13 cellular contexts compared by ENCODE assay signal in genomic region chr18:944440-944839, GRCh38. TPM values are rescaled to one million over a fixed set of nuclear protein-coding genes. Genes with fewer than 3 reads are reported as not detected.
DNase-seq lines count a peak whose midpoint lies in the region; ATAC-seq, FAIRE-seq and TF ChIP-seq lines count a peak whose summit lies in the region.
"Had no signal": no experiment of that assay in that cellular context is flagged by ENCODE, and none has a peak within 500 bp of the region (broad histone marks: within the 10 kb centered on the region; RNA-seq: fewer than 3 reads in every experiment).

No MANE protein-coding gene starts in this region.

- dilution Hi-C loops in IMR-90 (cut with HindIII; ENCODE audit: low sequenced_read_pairs, unreplicated experiment): no loop called here

- H3K36me3 ChIP-seq in IMR-90 (ENCODE audit: control insufficient read depth, insufficient read depth, low read length) (no peaks in the 10 kb centered on the region), astrocyte (ENCODE audit: insufficient read depth, low read length) (no peaks in the 10 kb centered on the region), SK-N-SH (replicated peaks in 1 of 2; ENCODE audit: control insufficient read depth in 1 of 2, insufficient read depth in 2 of 2, low read length in 1 of 2) (no peaks in the 10 kb centered on the region)
- H3K36me3 ChIP-seq: BLaER1 treated with 17β-estradiol and CSF1 and Interleukin-3, amounts not matched to agents 10 nM and 100 nM had no signal

- TF ChIP-seq RAD21 in IMR-90 (IDR thresholded peaks at IDR 0.05; ENCODE audit: low read length) (no peak), SK-N-SH (IDR thresholded peaks at IDR 0.05; ENCODE audit: low read length) (no peak)

- no peaks in the 10 kb centered on the region for H3K9me2 ChIP-seq in SK-N-SH

- H3K4me3 ChIP-seq in IMR-90 (ENCODE audit: insufficient read depth, low read depth, low read length) (no peak overlapping the region), astrocyte (ENCODE audit: insufficient read depth, low read depth, low read length) (no peak overlapping the region), SK-N-SH (ENCODE audit: low read depth in 2 of 2, low read length in 1 of 2) (no peak overlapping the region)
- H3K4me3 ChIP-seq: BLaER1 treated with 17β-estradiol and CSF1 and Interleukin-3, amounts not matched to agents 10 nM and 100 nM had no signal

- H4K8ac ChIP-seq in IMR-90 (ENCODE audit: low read depth in 2 of 2, low read length in 2 of 2): no peak overlapping the region

- no peak overlapping the region for H3K14ac ChIP-seq in IMR-90 (replicated peaks; ENCODE audit: low read depth, low read length)

- peaks cover 13% of the 10 kb centered on the region for H3K4me1 Mint-ChIP-seq in astrocyte (ENCODE audit: low read depth, unreplicated experiment)
- H3K4me1 Mint-ChIP-seq: activated B cell treated with CpG ODN at 0.5 μM for 24 hours had no signal

- H3K4me3 Mint-ChIP-seq in astrocyte (ENCODE audit: unreplicated experiment): no peak overlapping the region
- H3K4me3 Mint-ChIP-seq: activated B cell treated with CpG ODN at 0.5 μM for 24 hours; dendritic cell treated with granulocyte-macrophage colony-stimulating factor and Interleukin-4, amounts not matched to agents 40 ng/mL and 50 ng/mL, for 4 days had no signal

- H3K79me2 ChIP-seq in astrocyte (ENCODE audit: insufficient read depth, low read length) (no peaks in the 10 kb centered on the region), SK-N-SH (ENCODE audit: insufficient read depth) (no peaks in the 10 kb centered on the region)

- H3K9me3 ChIP-seq in IMR-90 (ENCODE audit: control insufficient read depth, insufficient read depth, low read length): no peaks in the 10 kb centered on the region
- no peaks in the 10 kb centered on the region for H3K9me3 ChIP-seq in astrocyte (ENCODE audit: insufficient read depth, low read depth, low read length)
- H3K9me3 ChIP-seq in SK-N-SH: no peaks in the 10 kb centered on the region

- no peak overlapping the region for H3K27ac Mint-ChIP-seq in astrocyte (ENCODE audit: unreplicated experiment)
- H3K27ac Mint-ChIP-seq: activated B cell treated with CpG ODN at 0.5 μM for 24 hours; dendritic cell treated with granulocyte-macrophage colony-stimulating factor and Interleukin-4, amounts not matched to agents 40 ng/mL and 50 ng/mL, for 4 days had no signal

- no peak overlapping the region for H2BK20ac ChIP-seq in IMR-90 (ENCODE audit: low read depth, low read length)

- H2BK15ac ChIP-seq in IMR-90 (ENCODE audit: low read depth, low read length): no peak overlapping the region

- WGBS in IMR-90 (ENCODE audit: extremely low coverage in 2 of 2, insufficient read length in 1 of 2), 2 experiments: no CpG with 5 or more reads among the region's 1 CpG
- WGBS in SK-N-SH (ENCODE audit: low lambda C conversion rate): 0% methylated on average over 1 of the region's 1 CpG

- no peak for ATAC-seq in IMR-90 (ENCODE audit: low read depth)
- ATAC-seq: left ventricle myocardium superior had no signal

- peaks cover 3% of the 10 kb centered on the region for H3K27me3 Mint-ChIP-seq in astrocyte (ENCODE audit: low read depth, unreplicated experiment)
- H3K27me3 Mint-ChIP-seq: dendritic cell treated with granulocyte-macrophage colony-stimulating factor and Interleukin-4, amounts not matched to agents 40 ng/mL and 50 ng/mL, for 4 days had no signal

- in situ Hi-C loops in IMR-90 (cut with MboI; ENCODE audit: low sequenced_read_pairs): no loop called here

- no TSS peak for BruUV-seq in IMR-90 (replicated peaks; lab: Mats Ljungman, UMichigan)

- no peak overlapping the region for H2BK5ac ChIP-seq in IMR-90 (ENCODE audit: low read depth, low read length, poor library complexity, severe bottlenecking)

- H3K36me3 Mint-ChIP-seq in astrocyte (ENCODE audit: low read depth, unreplicated experiment): no peaks in the 10 kb centered on the region

- no peak overlapping the region for H3K9ac ChIP-seq in IMR-90 (ENCODE audit: low read depth, low read length)
- H3K9ac ChIP-seq in astrocyte (ENCODE audit: low read length): no peak overlapping the region
- H3K9ac ChIP-seq in SK-N-SH: no peak overlapping the region
- H3K9ac ChIP-seq: BLaER1 treated with 17β-estradiol and CSF1 and Interleukin-3, amounts not matched to agents 10 nM and 100 nM had no signal

- CTCF ChIA-PET in IMR-90 (lab: Yijun Ruan, JAX): interaction anchor here (0.9 to 2.3 kb wide), 3 partner anchors 11 to 17 kb away, joined by 3 to 9 read pairs (median 3); no protein-coding TSS in a partner anchor
- CTCF ChIA-PET in SK-N-SH (lab: Yijun Ruan, JAX): interaction anchor here (3.4 kb wide), 1 partner anchor 17 kb away, joined by 11 read pairs; no protein-coding TSS in a partner anchor

- DNase-seq in Daoy (ENCODE audit: low read depth) (peak; percentile 85), IMR-90 (peak; percentile 3), astrocyte (ENCODE audit: low read depth) (peak; percentile 96), kidney glomerular epithelial cell (lab: John Stamatoyannopoulos, UW) (peak; percentile 92), DMS153 treated with DMSO at 0.1 percent for 48 hours (lab: John Stamatoyannopoulos, UW; ENCODE audit: unreplicated experiment) (no peak), middle frontal gyrus (ENCODE audit: extremely low spot score, low spot score) (no peak), NCI-H1092 (lab: John Stamatoyannopoulos, UW) (no peak), SK-N-SH (no peak)
- DNase-seq: activated B cell treated with CpG ODN at 0.5 μM for 24 hours, left ventricle myocardium superior, NCI-H1417 treated with DMSO at 0.1 percent for 48 hours had no signal

- no peak overlapping the region for H2AK9ac ChIP-seq in IMR-90 (replicated peaks; ENCODE audit: low read depth, low read length, poor library complexity)

- intact Hi-C loops in IMR-90 (cut with micrococcal nuclease): no loop called here

- H4K20me1 ChIP-seq in IMR-90 (ENCODE audit: insufficient read depth, low read length) (no peaks in the 10 kb centered on the region), astrocyte (ENCODE audit: insufficient read depth, low read length) (no peaks in the 10 kb centered on the region), SK-N-SH (ENCODE audit: insufficient read depth) (no peaks in the 10 kb centered on the region)
- H4K20me1 ChIP-seq: BLaER1 treated with 17β-estradiol and CSF1 and Interleukin-3, amounts not matched to agents 10 nM and 100 nM had no signal

- TF ChIP-seq CTCF in IMR-90 (conservative IDR thresholded peaks at IDR 0.05; ENCODE audit: low read depth, low read length): no peak
- no peak for TF ChIP-seq CTCF in astrocyte (IDR thresholded peaks at IDR 0.05; ENCODE audit: insufficient read depth, low read depth, low read length)
- TF ChIP-seq CTCF in SK-N-SH (IDR thresholded peaks at IDR 0.05): no peak

- H2AK5ac ChIP-seq in IMR-90 (ENCODE audit: low read depth, low read length): no peak overlapping the region

- H4K91ac ChIP-seq in IMR-90 (ENCODE audit: insufficient read depth, low read depth, low read length): no peak overlapping the region

- no peak overlapping the region for H2BK120ac ChIP-seq in IMR-90 (ENCODE audit: low read depth, low read length)

- H3K18ac ChIP-seq in IMR-90 (ENCODE audit: low read depth, low read length): no peak overlapping the region

- H3K56ac ChIP-seq in IMR-90 (ENCODE audit: extremely low read depth, insufficient read depth, low read length): no peak overlapping the region

- H2AFZ ChIP-seq in IMR-90 (replicated peaks; ENCODE audit: low read length, poor library complexity) (no peak overlapping the region), astrocyte (ENCODE audit: low read depth, low read length) (no peak overlapping the region), SK-N-SH (ENCODE audit: low read depth) (no peak overlapping the region)

- H3K4me2 ChIP-seq in IMR-90 (ENCODE audit: low read depth, low read length) (no peak overlapping the region), astrocyte (ENCODE audit: low read length) (peak overlapping the region; percentile 21), SK-N-SH (no peak overlapping the region)
- H3K4me2 ChIP-seq: BLaER1 treated with 17β-estradiol and CSF1 and Interleukin-3, amounts not matched to agents 10 nM and 100 nM had no signal

- peak; percentile 32 for FAIRE-seq in astrocyte (lab: Jason Lieb, UNC)

- H3K27ac ChIP-seq in IMR-90 (ENCODE audit: insufficient read depth, low read length): no peak overlapping the region
- no peak overlapping the region for H3K27ac ChIP-seq in astrocyte (ENCODE audit: low read depth, low read length)
- H3K27ac ChIP-seq in SK-N-SH (ENCODE audit: low read depth in 2 of 2, low read length in 1 of 2): no peak overlapping the region
- H3K27ac ChIP-seq: BLaER1 treated with 17β-estradiol and CSF1 and Interleukin-3, amounts not matched to agents 10 nM and 100 nM had no signal

- TF ChIP-seq EP300 in SK-N-SH (IDR thresholded peaks at IDR 0.05; ENCODE audit: borderline replicate concordance in 1 of 2, low read depth in 1 of 2, low read length in 1 of 2): no peak

- no peak overlapping the region for H4K5ac ChIP-seq in IMR-90 (ENCODE audit: low read depth, low read length)

- no peak overlapping the region for H3K4ac ChIP-seq in IMR-90 (ENCODE audit: low read depth, low read length)

- H3F3A ChIP-seq in SK-N-SH (replicated peaks; ENCODE audit: insufficient read depth): no peaks in the 10 kb centered on the region

- no peaks in the 10 kb centered on the region for H3K27me3 ChIP-seq in IMR-90 (ENCODE audit: control insufficient read depth, insufficient read depth, low read length)
- H3K27me3 ChIP-seq in astrocyte (ENCODE audit: insufficient read depth, low read length): no peaks in the 10 kb centered on the region
- no peaks in the 10 kb centered on the region; the same call in 1 of the 2 replicates for H3K27me3 ChIP-seq in SK-N-SH (ENCODE audit: insufficient read depth)
- H3K27me3 ChIP-seq: BLaER1 treated with 17β-estradiol and CSF1 and Interleukin-3, amounts not matched to agents 10 nM and 100 nM had no signal

- no peak overlapping the region for H3K23ac ChIP-seq in IMR-90 (ENCODE audit: low read depth, low read length)

- H3K79me1 ChIP-seq in IMR-90 (ENCODE audit: low read depth in 1 of 2, low read length in 2 of 2): no peaks in the 10 kb centered on the region

- no peak for TF ChIP-seq POLR2A in IMR-90 (IDR thresholded peaks at IDR 0.05; ENCODE audit: low read depth, low read length)

- H3K9me1 ChIP-seq in IMR-90 (ENCODE audit: insufficient read depth, low read length): no peaks in the 10 kb centered on the region

- peaks cover 4% of the 10 kb centered on the region for H3K9me3 Mint-ChIP-seq in astrocyte (ENCODE audit: unreplicated experiment)
- H3K9me3 Mint-ChIP-seq: dendritic cell treated with granulocyte-macrophage colony-stimulating factor and Interleukin-4, amounts not matched to agents 40 ng/mL and 50 ng/mL, for 4 days had no signal

- no peaks in the 10 kb centered on the region for H3K4me1 ChIP-seq in IMR-90 (ENCODE audit: control insufficient read depth, insufficient read depth, low read length)
- no peaks in the 10 kb centered on the region for H3K4me1 ChIP-seq in astrocyte (ENCODE audit: insufficient read depth, low read length)
- no peaks in the 10 kb centered on the region for H3K4me1 ChIP-seq in SK-N-SH (ENCODE audit: control insufficient read depth in 1 of 2, insufficient read depth in 2 of 2, low read depth in 1 of 2, low read length in 1 of 2)

- POLR2A ChIA-PET in IMR-90 (lab: Charles Lee; ENCODE audit: unreplicated experiment) (interaction anchor here (0.5 kb wide), 1 partner anchor 18 kb away, joined by 3 read pairs; no protein-coding TSS in a partner anchor), SK-N-SH (lab: Yijun Ruan, JAX) (no interaction called here)

RNA-seq across cellular contexts. Expression of gene ADCYAP1, which starts 39.8 kb away (rescaled TPM):
- total RNA-seq in Daoy (2014; rRNA removed; shearing (Covaris generic)): 2.7 and 9.9 TPM in 2 replicates
- total RNA-seq in IMR-90 (2012; rRNA removed) (not detected in 2 replicates), astrocyte (not detected in 2 replicates)
- polyA plus RNA-seq in IMR-90 (2012; rRNA removed) (not detected in 2 replicates), SK-N-SH (2012; rRNA removed) (not detected in 2 replicates)
- polyA plus RNA-seq in IMR-90 (2012; cell fraction: cytosol; rRNA removed): not detected in 2 replicates
- polyA plus RNA-seq in IMR-90 (2012; cell fraction: nucleus; rRNA removed; ENCODE audit: low replicate concordance): not detected in 2 replicates
- not detected in 2 replicates for polyA plus RNA-seq in SK-N-SH (2012; cell fraction: cytosol; rRNA removed)
- not detected in 2 replicates for polyA plus RNA-seq in SK-N-SH (2012; cell fraction: nucleus; rRNA removed)
- total RNA-seq: activated B cell treated with CpG ODN at 0.5 μM for 24 hours had no signal

Comparison
In these comparisons a context has a peak if more than half of its experiments do, and no peak if none do; other contexts are left out.
1. DNase-seq: peak in Daoy (single experiment), IMR-90 (single experiment), astrocyte (single experiment) and kidney glomerular epithelial cell (single experiment); none in DMS153 treated with DMSO at 0.1 percent for 48 hours (single experiment), middle frontal gyrus (single experiment), NCI-H1092 (single experiment) and SK-N-SH (single experiment).